28 cellular contexts compared by ENCODE assay signal in genomic region chr9:82106536-82106935, GRCh38.
"Had no signal": no experiment of that assay in that cellular context is flagged by ENCODE, and none has a peak within 500 bp of the region (broad histone marks: within the 10 kb centered on the region; RNA-seq: fewer than 3 reads in every experiment).

No MANE protein-coding gene starts in this region.

- H2AFZ ChIP-seq: PC-9 had no signal

- H3K27ac Mint-ChIP-seq: activated CD4-positive, alpha-beta T cell treated with anti-CD3 and anti-CD28 coated beads, Interleukin-2, amount 10 ng/mL, durations not matched to agents 24 days and 14 days; activated CD8-positive, alpha-beta T cell treated with anti-CD3 and anti-CD28 coated beads for 36 hours; activated naive CD8-positive, alpha-beta T cell treated with anti-CD3 and anti-CD28 coated beads for 36 hours; activated T-cell treated with anti-CD3 and anti-CD28 coated beads, Interleukin-2, amount 50 U/mL, for 72 hours; activated T-helper 17 cell treated with anti-CD3 and anti-CD28 coated beads, Interleukin-2, amount 50 U/mL, for 72 hours had no signal

- H3K27me3 ChIP-seq: ascending aorta, MG63 had no signal

- H3K4me1 ChIP-seq: ascending aorta had no signal

- H3K27me3 Mint-ChIP-seq: activated CD4-positive, alpha-beta T cell treated with anti-CD3 and anti-CD28 coated beads, Interleukin-2, amount 10 ng/mL, durations not matched to agents 24 days and 14 days; activated CD8-positive, alpha-beta T cell treated with anti-CD3 and anti-CD28 coated beads for 36 hours; activated T-helper 17 cell treated with anti-CD3 and anti-CD28 coated beads, Interleukin-2, amount 50 U/mL, for 72 hours had no signal

- H3K27ac ChIP-seq: ascending aorta, cardiac muscle cell, PC-9, RWPE1, SK-N-MC had no signal

- H3K4me3 ChIP-seq: ascending aorta, cardiac muscle cell, MG63, PC-9, SK-N-MC had no signal

- DNase-seq: activated CD4-positive, alpha-beta T cell treated with anti-CD3 and anti-CD28 coated beads, Interleukin-2, amount 10 ng/mL, durations not matched to agents 24 days and 14 days; activated CD4-positive, alpha-beta T cell treated with anti-CD3 and anti-CD28 coated beads, Interleukin-2, amount 50 U/mL, for 4 hours; activated CD8-positive, alpha-beta T cell treated with anti-CD3 and anti-CD28 coated beads for 36 hours; activated effector memory CD4-positive, alpha-beta T cell treated with anti-CD3 and anti-CD28 coated beads, Interleukin-2, amount 50 U/mL, for 16 hours; activated naive CD4-positive, alpha-beta T cell; activated naive CD4-positive, alpha-beta T cell treated with anti-CD3 and anti-CD28 coated beads, Interleukin-2, amount 50 U/mL, for 16 hours; activated naive CD8-positive, alpha-beta T cell treated with anti-CD3 and anti-CD28 coated beads for 36 hours; activated T-cell treated with anti-CD3 and anti-CD28 coated beads, Interleukin-2, amount 50 U/mL, for 1 hour; activated T-cell treated with anti-CD3 and anti-CD28 coated beads, Interleukin-2, amount 50 U/mL, for 72 hours; Karpas-422; KBM-7; MG63; NCI-H1048; NCI-H1105 treated with DMSO at 0.1 percent for 48 hours; NCI-H1436; NCI-H1694; NCI-H1930; NCI-H510A; NCI-H69; NK-92 treated with Interleukin-12 subunit alpha and Interleukin-12 subunit beta, amount 100 ng/mL, for 24 hours; PC-9; Right ventricle myocardium superior; T1000 had no signal

- H3K4me2 ChIP-seq: PC-9 had no signal

- H3K9me3 ChIP-seq: MG63 had no signal

- H3K4me1 Mint-ChIP-seq: activated CD4-positive, alpha-beta T cell treated with anti-CD3 and anti-CD28 coated beads, Interleukin-2, amount 10 ng/mL, durations not matched to agents 24 days and 14 days; activated naive CD8-positive, alpha-beta T cell treated with anti-CD3 and anti-CD28 coated beads for 36 hours; activated T-helper 17 cell treated with anti-CD3 and anti-CD28 coated beads, Interleukin-2, amount 50 U/mL, for 72 hours had no signal

- H3K9me3 Mint-ChIP-seq: activated CD4-positive, alpha-beta T cell treated with anti-CD3 and anti-CD28 coated beads, Interleukin-2, amount 10 ng/mL, durations not matched to agents 24 days and 14 days; activated CD8-positive, alpha-beta T cell treated with anti-CD3 and anti-CD28 coated beads for 36 hours had no signal

- ATAC-seq: activated CD8-positive, alpha-beta T cell treated with anti-CD3 and anti-CD28 coated beads for 36 hours; activated T-cell treated with anti-CD3 and anti-CD28 coated beads, Interleukin-2, amount 50 U/mL, for 72 hours; activated T-helper 17 cell treated with anti-CD3 and anti-CD28 coated beads, Interleukin-2, amount 50 U/mL, for 72 hours had no signal

- H3K36me3 ChIP-seq: ascending aorta, cardiac muscle cell, MG63 had no signal

- H3K36me3 Mint-ChIP-seq: activated naive CD8-positive, alpha-beta T cell treated with anti-CD3 and anti-CD28 coated beads for 36 hours had no signal

- H3K4me3 Mint-ChIP-seq: activated CD4-positive, alpha-beta T cell treated with anti-CD3 and anti-CD28 coated beads, Interleukin-2, amount 10 ng/mL, durations not matched to agents 24 days and 14 days; activated CD8-positive, alpha-beta T cell treated with anti-CD3 and anti-CD28 coated beads for 36 hours; activated naive CD8-positive, alpha-beta T cell treated with anti-CD3 and anti-CD28 coated beads for 36 hours; activated T-cell treated with anti-CD3 and anti-CD28 coated beads, Interleukin-2, amount 50 U/mL, for 72 hours; activated T-helper 17 cell treated with anti-CD3 and anti-CD28 coated beads, Interleukin-2, amount 50 U/mL, for 72 hours had no signal
